In the genomic region with DNA sequence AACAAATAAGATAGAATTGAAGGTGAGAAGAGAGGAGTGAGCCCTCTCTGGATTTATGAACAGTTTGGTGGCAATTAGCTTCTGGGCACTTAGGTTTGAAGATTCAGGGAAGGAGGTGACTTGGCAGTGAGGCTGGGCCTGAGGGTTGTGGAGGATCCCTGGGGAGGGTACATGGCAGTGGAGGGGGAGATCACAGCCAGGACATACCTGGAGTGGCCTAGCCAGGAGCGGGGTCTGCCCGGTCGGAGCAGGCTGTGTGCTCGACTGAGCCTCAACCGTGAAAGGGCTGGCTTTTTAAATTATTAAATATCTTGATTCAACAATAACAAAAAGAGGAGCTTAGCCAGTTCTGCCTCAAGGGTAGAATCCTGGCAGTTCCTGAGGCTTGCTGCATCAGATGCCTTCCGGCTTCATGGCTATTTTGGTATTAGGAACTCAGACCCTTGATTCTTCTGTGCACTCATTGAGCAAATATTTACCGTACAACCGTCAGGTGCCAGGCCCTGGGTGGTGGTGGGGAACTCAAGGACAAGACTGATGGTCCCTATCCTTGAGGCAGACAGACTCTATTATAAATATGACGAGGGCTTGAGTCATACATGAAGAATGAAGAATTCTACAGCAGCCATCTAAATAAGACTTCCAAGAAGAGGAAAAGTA, we compare ENCODE assay signal across 11 cellular contexts.
DNase-seq lines count a peak whose midpoint lies in the region; ATAC-seq and TF ChIP-seq lines count a peak whose summit lies in the region.
"Had no signal": no experiment of that assay in that cellular context is flagged by ENCODE, and none has a peak within 500 bp of the region (broad histone marks: within the 10 kb centered on the region; RNA-seq: fewer than 3 reads in every experiment).

No MANE protein-coding gene starts in this region.

- no peak overlapping the region for H3K4me3 Mint-ChIP-seq in T-helper 17 cell
- H3K4me3 Mint-ChIP-seq: central memory CD8-positive, alpha-beta T cell; naive B cell; stimulated activated naive CD8-positive, alpha-beta T cell treated with anti-CD3 and anti-CD28 coated beads, Interleukin-15, Interleukin-2, amounts not matched to agents 100 ng/mL and 50 ng/mL, for 24 hours had no signal

- H3K27ac Mint-ChIP-seq in T-helper 17 cell, result no peak overlapping the region
- H3K27ac Mint-ChIP-seq: stimulated activated naive CD8-positive, alpha-beta T cell treated with anti-CD3 and anti-CD28 coated beads, Interleukin-15, Interleukin-2, amounts not matched to agents 100 ng/mL and 50 ng/mL, for 24 hours had no signal

- intact Hi-C loops in body of pancreas (cut with DNase I), result no loop called here
- intact Hi-C loops in lower lobe of right lung (cut with DNase I), result no loop called here

- TF ChIP-seq CTCF in body of pancreas (IDR thresholded peaks at IDR 0.05), result no peak
- no peak for TF ChIP-seq CTCF in lower lobe of right lung (IDR thresholded peaks at IDR 0.05)
- TF ChIP-seq CTCF in GM10266 (IDR thresholded peaks at IDR 0.05; ENCODE audit: control insufficient read depth, insufficient read depth, low read depth, missing control alignments), result no peak

- peak; percentile 75 for ATAC-seq in body of pancreas
- peak; percentile 72 to 91 for ATAC-seq in lower lobe of right lung
- ATAC-seq in HG03039 (IDR thresholded peaks at IDR 0.05; ENCODE audit: unreplicated experiment), result no peak
- no peak for ATAC-seq in T-helper 17 cell

- TF ChIP-seq POLR2A in body of pancreas (IDR thresholded peaks at IDR 0.05), result no peak

- no peaks in the 10 kb centered on the region for H3K79me2 ChIP-seq in ACC112 (ENCODE audit: control insufficient read depth, insufficient read depth, low read length, unreplicated experiment)

- no peaks in the 10 kb centered on the region for H3K9me3 ChIP-seq in body of pancreas
- H3K9me3 ChIP-seq in lower lobe of right lung, result no peaks in the 10 kb centered on the region
- no peaks in the 10 kb centered on the region for H3K9me3 ChIP-seq in T-helper 17 cell (ENCODE audit: control insufficient read depth, low read length, poor library complexity, severe bottlenecking)

- H3K4me1 Mint-ChIP-seq in T-helper 17 cell, result peaks cover 2% of the 10 kb centered on the region
- H3K4me1 Mint-ChIP-seq: central memory CD8-positive, alpha-beta T cell; naive B cell had no signal

- H3K27me3 Mint-ChIP-seq in T-helper 17 cell, result peaks cover 23% of the 10 kb centered on the region
- H3K27me3 Mint-ChIP-seq: stimulated activated naive CD8-positive, alpha-beta T cell treated with anti-CD3 and anti-CD28 coated beads, Interleukin-15, Interleukin-2, amounts not matched to agents 100 ng/mL and 50 ng/mL, for 24 hours had no signal

- no peaks in the 10 kb centered on the region for H3K36me3 ChIP-seq in ACC112 (ENCODE audit: insufficient read depth, low read length)
- no peaks in the 10 kb centered on the region for H3K36me3 ChIP-seq in body of pancreas (replicated peaks in 1 of 2; ENCODE audit: insufficient read depth in 1 of 2, low read depth in 2 of 2)
- H3K36me3 ChIP-seq in lower lobe of right lung, result no peaks in the 10 kb centered on the region

- H3K4me1 ChIP-seq in ACC112 (ENCODE audit: control insufficient read depth, insufficient read depth, low read length, unreplicated experiment), result peaks cover 30% of the 10 kb centered on the region
- H3K4me1 ChIP-seq in body of pancreas, result peaks cover 14% of the 10 kb centered on the region
- peaks cover 11% of the 10 kb centered on the region for H3K4me1 ChIP-seq in lower lobe of right lung

- 54 to 55% methylated on average over 9 of the region's 9 CpGs for WGBS in body of pancreas, 2 donors

- H3K4me3 ChIP-seq in ACC112 (ENCODE audit: low read depth, low read length) (peak overlapping the region; percentile 62), body of pancreas (no peak overlapping the region), lower lobe of right lung (no peak overlapping the region)

- H2AFZ ChIP-seq in ACC112 (ENCODE audit: low read length, unreplicated experiment), result peak overlapping the region; percentile 88

- DNase-seq in LHCN-M2 (ENCODE audit: low read depth), result peak; percentile 68
- DNase-seq in body of pancreas, result peak; percentile 19 to 64 (median 58)
- no peak for DNase-seq in lower lobe of right lung
- no peak for DNase-seq in NCI-H1694 (lab: John Stamatoyannopoulos, UW)
- no peak for DNase-seq in GM10266 (ENCODE audit: extremely low spot score)
- no peak for DNase-seq in T-helper 17 cell
- DNase-seq: naive B cell had no signal

- H3K36me3 Mint-ChIP-seq in T-helper 17 cell (ENCODE audit: low read depth), result peaks cover 2% of the 10 kb centered on the region
- H3K36me3 Mint-ChIP-seq: naive B cell had no signal

- H3K27ac ChIP-seq in ACC112 (ENCODE audit: low read depth, low read length) (peak overlapping the region; percentile 82), body of pancreas (peak overlapping the region in 3 of 4 donors; percentile 40 to 59 (median 47)), lower lobe of right lung (peak overlapping the region; percentile 47)

- no peaks in the 10 kb centered on the region for H3K27me3 ChIP-seq in ACC112 (ENCODE audit: insufficient read depth, low read length)
- no peaks in the 10 kb centered on the region for H3K27me3 ChIP-seq in body of pancreas
- H3K27me3 ChIP-seq in lower lobe of right lung (ENCODE audit: low read depth), result no peaks in the 10 kb centered on the region

Comparison
In these comparisons a context has a peak if more than half of its experiments do, and no peak if none do; other contexts are left out.
1. DNase-seq: peak in LHCN-M2 (single experiment) and body of pancreas (4 of 4); none in lower lobe of right lung (single experiment), NCI-H1694 (single experiment), GM10266 (single experiment) and T-helper 17 cell (0 of 3).
2. ATAC-seq: peak in body of pancreas (single experiment) and lower lobe of right lung (2 of 2); none in HG03039 (single experiment) and T-helper 17 cell (single experiment).
3. Peak in every context shown above with its lines, with median percentiles within 50 percentile points of each other: H3K27ac ChIP-seq.